ENCODE assay signal across 1 cellular context in genomic region chr1:202057335-202057704, GRCh38. TPM values are rescaled to one million over a fixed set of nuclear protein-coding genes. Genes with fewer than 3 reads are reported as not detected.
"Had no signal": no experiment of that assay in that cellular context is flagged by ENCODE, and none has a peak within 500 bp of the region (broad histone marks: within the 10 kb centered on the region; RNA-seq: fewer than 3 reads in every experiment).

No MANE protein-coding gene starts in this region.

RNA-seq across cellular contexts. Expression of gene ELF3, which starts 46.9 kb away (rescaled TPM):
- polyA plus RNA-seq: naive thymus-derived CD8-positive, alpha-beta T cell had no signal
